ENCODE assay signal across 1 cellular context in the genomic region with DNA sequence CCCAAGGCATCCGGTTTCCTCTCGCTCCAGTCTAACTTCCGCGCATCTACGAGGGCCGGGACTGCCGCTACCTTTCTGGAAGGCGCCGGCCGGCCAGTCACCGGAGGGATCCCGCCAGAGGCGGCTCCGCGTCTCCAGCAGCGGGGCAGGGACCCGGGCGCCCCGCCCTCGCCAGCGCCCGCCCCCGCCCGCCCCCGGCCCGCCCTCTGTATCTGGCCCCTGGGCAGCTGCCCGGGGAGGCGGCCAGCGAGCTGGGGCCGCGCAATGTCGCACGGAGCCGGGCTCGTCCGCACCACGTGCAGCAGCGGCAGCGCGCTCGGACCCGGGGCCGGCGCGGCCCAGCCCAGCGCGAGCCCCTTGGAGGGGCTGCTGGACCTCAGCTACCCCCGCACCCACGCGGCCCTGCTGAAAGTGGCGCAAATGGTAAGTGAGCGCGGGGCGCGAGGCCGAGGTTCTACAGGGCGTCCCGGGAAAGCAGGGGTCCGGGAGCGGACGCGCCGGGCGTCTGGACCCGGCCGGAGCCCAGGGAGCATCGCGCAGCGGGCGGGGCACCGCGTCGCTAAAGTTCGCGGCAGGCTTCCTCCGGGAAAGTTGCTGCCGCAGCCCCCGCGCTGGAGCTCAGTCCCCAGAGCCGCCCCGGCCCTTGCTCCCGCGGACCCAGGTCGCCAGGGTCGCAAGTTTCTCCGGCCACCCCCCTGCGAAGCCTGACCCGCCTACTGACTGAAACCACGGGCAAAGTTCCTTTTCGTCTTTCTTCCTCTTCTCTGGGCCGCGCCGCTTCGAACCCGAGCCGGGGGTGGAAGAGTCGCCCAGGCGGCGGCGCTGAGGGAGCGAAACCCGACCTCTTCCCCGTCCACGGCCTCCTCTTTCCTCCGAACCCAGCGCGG.
A peak's percentile ranks its signal among the peaks of the same experiment; 100 is the strongest.
TF ChIP-seq lines count a peak whose summit lies in the region.

A gene with protein sequence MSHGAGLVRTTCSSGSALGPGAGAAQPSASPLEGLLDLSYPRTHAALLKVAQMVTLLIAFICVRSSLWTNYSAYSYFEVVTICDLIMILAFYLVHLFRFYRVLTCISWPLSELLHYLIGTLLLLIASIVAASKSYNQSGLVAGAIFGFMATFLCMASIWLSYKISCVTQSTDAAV (plus strand): TSS at position 211 of the 887 bp plus-strand sequence. CDS start 54 bp downstream, at position 265.

TF ChIP-seq in WTC11, 78 proteins besides CTCF, POLR2A, EP300 and RAD21 (continued from another document and continues in another):
- TF ChIP-seq NR1H2 (CRISPR knock-in tag; IDR thresholded peaks at IDR 0.05) (no peak), NR3C1 (CRISPR knock-in tag; conservative IDR thresholded peaks at IDR 0.05; ENCODE audit: low read depth) (no peak), TEAD4 (CRISPR knock-in tag; IDR thresholded peaks at IDR 0.05) (no peak), ZNF317 (CRISPR knock-in tag; IDR thresholded peaks at IDR 0.05; ENCODE audit: borderline replicate concordance, low read depth) (no peak), ZNF263 (CRISPR knock-in tag; IDR thresholded peaks at IDR 0.05; ENCODE audit: low read depth) (no peak), ZNF232 (CRISPR knock-in tag; IDR thresholded peaks at IDR 0.05) (no peak), KAT7 (CRISPR knock-in tag; IDR thresholded peaks at IDR 0.05; ENCODE audit: borderline replicate concordance) (0 out of 2 replicates have a peak, but pooled peaks have one; percentile 47), ATF1 (CRISPR knock-in tag; IDR thresholded peaks at IDR 0.05) (no peak), ZNF671 (CRISPR knock-in tag; IDR thresholded peaks at IDR 0.05) (no peak), ELF4 (CRISPR knock-in tag; IDR thresholded peaks at IDR 0.05; ENCODE audit: low read depth) (0 out of 2 replicates have a peak, but pooled peaks have one; percentile 61), SMAD4 (CRISPR knock-in tag; IDR thresholded peaks at IDR 0.05) (no peak), CREB1 (CRISPR knock-in tag; IDR thresholded peaks at IDR 0.05) (no peak), ZNF121 (CRISPR knock-in tag; IDR thresholded peaks at IDR 0.05) (peak; percentile 35; the same call in 1 of the 2 replicates), ZNF219 (CRISPR knock-in tag; IDR thresholded peaks at IDR 0.05; ENCODE audit: borderline replicate concordance) (0 out of 2 replicates have a peak, but pooled peaks have one; percentile 18), PRRX2 (CRISPR knock-in tag; IDR thresholded peaks at IDR 0.05) (no peak), TCF7 (CRISPR knock-in tag; IDR thresholded peaks at IDR 0.05; ENCODE audit: low read depth) (no peak), GTF2I (CRISPR knock-in tag; conservative IDR thresholded peaks at IDR 0.05) (no peak), JAZF1 (CRISPR knock-in tag; IDR thresholded peaks at IDR 0.05) (no peak), ZNF138 (CRISPR knock-in tag; conservative IDR thresholded peaks at IDR 0.05) (no peak), ZNF416 (CRISPR knock-in tag; IDR thresholded peaks at IDR 0.05) (no peak), RELA (CRISPR knock-in tag; IDR thresholded peaks at IDR 0.05; ENCODE audit: borderline replicate concordance) (0 out of 2 replicates have a peak, but pooled peaks have one; percentile 22), MXD4 (CRISPR knock-in tag; IDR thresholded peaks at IDR 0.05; ENCODE audit: borderline replicate concordance) (no peak), ZBTB21 (CRISPR knock-in tag; IDR thresholded peaks at IDR 0.05; ENCODE audit: borderline replicate concordance) (no peak; the same call in 1 of the 2 replicates), IRF2 (CRISPR knock-in tag; IDR thresholded peaks at IDR 0.05; ENCODE audit: borderline replicate concordance, low read depth) (no peak)
- TF ChIP-seq, protein P1, sequence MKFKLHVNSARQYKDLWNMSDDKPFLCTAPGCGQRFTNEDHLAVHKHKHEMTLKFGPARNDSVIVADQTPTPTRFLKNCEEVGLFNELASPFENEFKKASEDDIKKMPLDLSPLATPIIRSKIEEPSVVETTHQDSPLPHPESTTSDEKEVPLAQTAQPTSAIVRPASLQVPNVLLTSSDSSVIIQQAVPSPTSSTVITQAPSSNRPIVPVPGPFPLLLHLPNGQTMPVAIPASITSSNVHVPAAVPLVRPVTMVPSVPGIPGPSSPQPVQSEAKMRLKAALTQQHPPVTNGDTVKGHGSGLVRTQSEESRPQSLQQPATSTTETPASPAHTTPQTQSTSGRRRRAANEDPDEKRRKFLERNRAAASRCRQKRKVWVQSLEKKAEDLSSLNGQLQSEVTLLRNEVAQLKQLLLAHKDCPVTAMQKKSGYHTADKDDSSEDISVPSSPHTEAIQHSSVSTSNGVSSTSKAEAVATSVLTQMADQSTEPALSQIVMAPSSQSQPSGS (CRISPR knock-in tag; IDR thresholded peaks at IDR 0.05; ENCODE audit: borderline replicate concordance, low read depth) = no peak
- TF ChIP-seq, protein P2, sequence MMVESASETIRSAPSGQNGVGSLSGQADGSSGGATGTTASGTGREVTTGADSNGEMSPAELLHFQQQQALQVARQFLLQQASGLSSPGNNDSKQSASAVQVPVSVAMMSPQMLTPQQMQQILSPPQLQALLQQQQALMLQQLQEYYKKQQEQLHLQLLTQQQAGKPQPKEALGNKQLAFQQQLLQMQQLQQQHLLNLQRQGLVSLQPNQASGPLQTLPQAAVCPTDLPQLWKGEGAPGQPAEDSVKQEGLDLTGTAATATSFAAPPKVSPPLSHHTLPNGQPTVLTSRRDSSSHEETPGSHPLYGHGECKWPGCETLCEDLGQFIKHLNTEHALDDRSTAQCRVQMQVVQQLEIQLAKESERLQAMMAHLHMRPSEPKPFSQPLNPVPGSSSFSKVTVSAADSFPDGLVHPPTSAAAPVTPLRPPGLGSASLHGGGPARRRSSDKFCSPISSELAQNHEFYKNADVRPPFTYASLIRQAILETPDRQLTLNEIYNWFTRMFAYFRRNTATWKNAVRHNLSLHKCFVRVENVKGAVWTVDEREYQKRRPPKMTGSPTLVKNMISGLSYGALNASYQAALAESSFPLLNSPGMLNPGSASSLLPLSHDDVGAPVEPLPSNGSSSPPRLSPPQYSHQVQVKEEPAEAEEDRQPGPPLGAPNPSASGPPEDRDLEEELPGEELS (CRISPR knock-in tag; IDR thresholded peaks at IDR 0.05) = peak; percentile 72; the same call in 1 of the 2 replicates
- TF ChIP-seq, protein P3, sequence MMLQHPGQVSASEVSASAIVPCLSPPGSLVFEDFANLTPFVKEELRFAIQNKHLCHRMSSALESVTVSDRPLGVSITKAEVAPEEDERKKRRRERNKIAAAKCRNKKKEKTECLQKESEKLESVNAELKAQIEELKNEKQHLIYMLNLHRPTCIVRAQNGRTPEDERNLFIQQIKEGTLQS (CRISPR knock-in tag; conservative IDR thresholded peaks at IDR 0.05) = no peak
- TF ChIP-seq, protein P4, sequence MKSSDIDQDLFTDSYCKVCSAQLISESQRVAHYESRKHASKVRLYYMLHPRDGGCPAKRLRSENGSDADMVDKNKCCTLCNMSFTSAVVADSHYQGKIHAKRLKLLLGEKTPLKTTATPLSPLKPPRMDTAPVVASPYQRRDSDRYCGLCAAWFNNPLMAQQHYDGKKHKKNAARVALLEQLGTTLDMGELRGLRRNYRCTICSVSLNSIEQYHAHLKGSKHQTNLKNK (CRISPR knock-in tag; IDR thresholded peaks at IDR 0.05) = no peak
- TF ChIP-seq, protein P5, sequence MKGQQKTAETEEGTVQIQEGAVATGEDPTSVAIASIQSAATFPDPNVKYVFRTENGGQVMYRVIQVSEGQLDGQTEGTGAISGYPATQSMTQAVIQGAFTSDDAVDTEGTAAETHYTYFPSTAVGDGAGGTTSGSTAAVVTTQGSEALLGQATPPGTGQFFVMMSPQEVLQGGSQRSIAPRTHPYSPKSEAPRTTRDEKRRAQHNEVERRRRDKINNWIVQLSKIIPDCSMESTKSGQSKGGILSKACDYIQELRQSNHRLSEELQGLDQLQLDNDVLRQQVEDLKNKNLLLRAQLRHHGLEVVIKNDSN (CRISPR knock-in tag; IDR thresholded peaks at IDR 0.05) = no peak
- TF ChIP-seq, protein P6, sequence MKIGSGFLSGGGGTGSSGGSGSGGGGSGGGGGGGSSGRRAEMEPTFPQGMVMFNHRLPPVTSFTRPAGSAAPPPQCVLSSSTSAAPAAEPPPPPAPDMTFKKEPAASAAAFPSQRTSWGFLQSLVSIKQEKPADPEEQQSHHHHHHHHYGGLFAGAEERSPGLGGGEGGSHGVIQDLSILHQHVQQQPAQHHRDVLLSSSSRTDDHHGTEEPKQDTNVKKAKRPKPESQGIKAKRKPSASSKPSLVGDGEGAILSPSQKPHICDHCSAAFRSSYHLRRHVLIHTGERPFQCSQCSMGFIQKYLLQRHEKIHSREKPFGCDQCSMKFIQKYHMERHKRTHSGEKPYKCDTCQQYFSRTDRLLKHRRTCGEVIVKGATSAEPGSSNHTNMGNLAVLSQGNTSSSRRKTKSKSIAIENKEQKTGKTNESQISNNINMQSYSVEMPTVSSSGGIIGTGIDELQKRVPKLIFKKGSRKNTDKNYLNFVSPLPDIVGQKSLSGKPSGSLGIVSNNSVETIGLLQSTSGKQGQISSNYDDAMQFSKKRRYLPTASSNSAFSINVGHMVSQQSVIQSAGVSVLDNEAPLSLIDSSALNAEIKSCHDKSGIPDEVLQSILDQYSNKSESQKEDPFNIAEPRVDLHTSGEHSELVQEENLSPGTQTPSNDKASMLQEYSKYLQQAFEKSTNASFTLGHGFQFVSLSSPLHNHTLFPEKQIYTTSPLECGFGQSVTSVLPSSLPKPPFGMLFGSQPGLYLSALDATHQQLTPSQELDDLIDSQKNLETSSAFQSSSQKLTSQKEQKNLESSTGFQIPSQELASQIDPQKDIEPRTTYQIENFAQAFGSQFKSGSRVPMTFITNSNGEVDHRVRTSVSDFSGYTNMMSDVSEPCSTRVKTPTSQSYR (CRISPR knock-in tag; IDR thresholded peaks at IDR 0.05) = no peak; the same call in 1 of the 2 replicates
- TF ChIP-seq, protein P7, sequence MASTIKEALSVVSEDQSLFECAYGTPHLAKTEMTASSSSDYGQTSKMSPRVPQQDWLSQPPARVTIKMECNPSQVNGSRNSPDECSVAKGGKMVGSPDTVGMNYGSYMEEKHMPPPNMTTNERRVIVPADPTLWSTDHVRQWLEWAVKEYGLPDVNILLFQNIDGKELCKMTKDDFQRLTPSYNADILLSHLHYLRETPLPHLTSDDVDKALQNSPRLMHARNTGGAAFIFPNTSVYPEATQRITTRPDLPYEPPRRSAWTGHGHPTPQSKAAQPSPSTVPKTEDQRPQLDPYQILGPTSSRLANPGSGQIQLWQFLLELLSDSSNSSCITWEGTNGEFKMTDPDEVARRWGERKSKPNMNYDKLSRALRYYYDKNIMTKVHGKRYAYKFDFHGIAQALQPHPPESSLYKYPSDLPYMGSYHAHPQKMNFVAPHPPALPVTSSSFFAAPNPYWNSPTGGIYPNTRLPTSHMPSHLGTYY (CRISPR knock-in tag; IDR thresholded peaks at IDR 0.05) = no peak
- TF ChIP-seq, protein P8, sequence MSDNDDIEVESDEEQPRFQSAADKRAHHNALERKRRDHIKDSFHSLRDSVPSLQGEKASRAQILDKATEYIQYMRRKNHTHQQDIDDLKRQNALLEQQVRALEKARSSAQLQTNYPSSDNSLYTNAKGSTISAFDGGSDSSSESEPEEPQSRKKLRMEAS (CRISPR knock-in tag; IDR thresholded peaks at IDR 0.05) = peak; percentile 73
- TF ChIP-seq, protein P9, sequence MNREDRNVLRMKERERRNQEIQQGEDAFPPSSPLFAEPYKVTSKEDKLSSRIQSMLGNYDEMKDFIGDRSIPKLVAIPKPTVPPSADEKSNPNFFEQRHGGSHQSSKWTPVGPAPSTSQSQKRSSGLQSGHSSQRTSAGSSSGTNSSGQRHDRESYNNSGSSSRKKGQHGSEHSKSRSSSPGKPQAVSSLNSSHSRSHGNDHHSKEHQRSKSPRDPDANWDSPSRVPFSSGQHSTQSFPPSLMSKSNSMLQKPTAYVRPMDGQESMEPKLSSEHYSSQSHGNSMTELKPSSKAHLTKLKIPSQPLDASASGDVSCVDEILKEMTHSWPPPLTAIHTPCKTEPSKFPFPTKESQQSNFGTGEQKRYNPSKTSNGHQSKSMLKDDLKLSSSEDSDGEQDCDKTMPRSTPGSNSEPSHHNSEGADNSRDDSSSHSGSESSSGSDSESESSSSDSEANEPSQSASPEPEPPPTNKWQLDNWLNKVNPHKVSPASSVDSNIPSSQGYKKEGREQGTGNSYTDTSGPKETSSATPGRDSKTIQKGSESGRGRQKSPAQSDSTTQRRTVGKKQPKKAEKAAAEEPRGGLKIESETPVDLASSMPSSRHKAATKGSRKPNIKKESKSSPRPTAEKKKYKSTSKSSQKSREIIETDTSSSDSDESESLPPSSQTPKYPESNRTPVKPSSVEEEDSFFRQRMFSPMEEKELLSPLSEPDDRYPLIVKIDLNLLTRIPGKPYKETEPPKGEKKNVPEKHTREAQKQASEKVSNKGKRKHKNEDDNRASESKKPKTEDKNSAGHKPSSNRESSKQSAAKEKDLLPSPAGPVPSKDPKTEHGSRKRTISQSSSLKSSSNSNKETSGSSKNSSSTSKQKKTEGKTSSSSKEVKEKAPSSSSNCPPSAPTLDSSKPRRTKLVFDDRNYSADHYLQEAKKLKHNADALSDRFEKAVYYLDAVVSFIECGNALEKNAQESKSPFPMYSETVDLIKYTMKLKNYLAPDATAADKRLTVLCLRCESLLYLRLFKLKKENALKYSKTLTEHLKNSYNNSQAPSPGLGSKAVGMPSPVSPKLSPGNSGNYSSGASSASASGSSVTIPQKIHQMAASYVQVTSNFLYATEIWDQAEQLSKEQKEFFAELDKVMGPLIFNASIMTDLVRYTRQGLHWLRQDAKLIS (CRISPR knock-in tag; IDR thresholded peaks at IDR 0.05; ENCODE audit: borderline replicate concordance) = 0 out of 2 replicates have a peak, but pooled peaks have one; percentile 48
- TF ChIP-seq, protein P10, sequence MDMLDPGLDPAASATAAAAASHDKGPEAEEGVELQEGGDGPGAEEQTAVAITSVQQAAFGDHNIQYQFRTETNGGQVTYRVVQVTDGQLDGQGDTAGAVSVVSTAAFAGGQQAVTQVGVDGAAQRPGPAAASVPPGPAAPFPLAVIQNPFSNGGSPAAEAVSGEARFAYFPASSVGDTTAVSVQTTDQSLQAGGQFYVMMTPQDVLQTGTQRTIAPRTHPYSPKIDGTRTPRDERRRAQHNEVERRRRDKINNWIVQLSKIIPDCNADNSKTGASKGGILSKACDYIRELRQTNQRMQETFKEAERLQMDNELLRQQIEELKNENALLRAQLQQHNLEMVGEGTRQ (CRISPR knock-in tag; IDR thresholded peaks at IDR 0.05) = peak; percentile 70
- TF ChIP-seq, protein P11, sequence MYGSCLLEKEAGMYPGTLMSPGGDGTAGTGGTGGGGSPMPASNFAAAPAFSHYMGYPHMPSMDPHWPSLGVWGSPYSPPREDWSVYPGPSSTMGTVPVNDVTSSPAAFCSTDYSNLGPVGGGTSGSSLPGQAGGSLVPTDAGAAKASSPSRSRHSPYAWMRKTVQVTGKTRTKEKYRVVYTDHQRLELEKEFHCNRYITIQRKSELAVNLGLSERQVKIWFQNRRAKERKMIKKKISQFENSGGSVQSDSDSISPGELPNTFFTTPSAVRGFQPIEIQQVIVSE (CRISPR knock-in tag; IDR thresholded peaks at IDR 0.05; ENCODE audit: borderline replicate concordance) = no peak
- TF ChIP-seq, protein P12, sequence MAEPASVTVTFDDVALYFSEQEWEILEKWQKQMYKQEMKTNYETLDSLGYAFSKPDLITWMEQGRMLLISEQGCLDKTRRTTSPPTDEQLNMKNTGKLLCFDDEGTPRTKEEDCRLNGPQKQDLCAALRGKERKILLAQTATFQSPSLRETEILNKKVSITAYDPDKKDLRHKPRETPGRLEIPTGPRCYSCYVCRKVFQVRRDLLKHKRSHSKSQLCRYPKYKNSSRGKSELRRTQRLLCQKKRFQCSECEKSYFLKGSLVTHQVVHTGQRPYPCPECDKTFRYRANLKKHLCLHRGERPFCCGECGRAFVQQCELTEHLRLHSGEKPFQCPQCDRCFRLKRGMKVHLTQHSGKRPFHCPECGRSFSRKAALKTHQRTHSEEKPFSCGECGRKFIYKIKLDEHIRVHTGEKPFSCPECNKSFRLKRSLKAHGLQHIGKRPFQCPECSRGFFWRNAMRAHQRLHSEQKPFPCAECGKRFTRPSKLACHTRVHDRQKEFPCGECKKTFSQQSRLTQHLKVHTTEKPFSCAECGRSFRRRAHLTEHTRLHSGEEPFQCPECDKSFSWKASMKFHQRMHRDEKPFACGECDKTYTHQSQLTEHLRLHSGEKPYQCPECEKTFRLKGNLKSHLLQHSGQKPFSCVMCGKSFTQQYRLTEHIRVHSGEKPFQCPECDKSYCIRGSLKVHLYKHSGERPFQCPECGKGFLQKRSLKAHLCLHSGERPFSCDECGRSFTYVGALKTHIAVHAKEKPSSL (CRISPR knock-in tag; conservative IDR thresholded peaks at IDR 0.05) = no peak
